Comparison of ENCODE assay signal across 25 cellular contexts in the genomic region with DNA sequence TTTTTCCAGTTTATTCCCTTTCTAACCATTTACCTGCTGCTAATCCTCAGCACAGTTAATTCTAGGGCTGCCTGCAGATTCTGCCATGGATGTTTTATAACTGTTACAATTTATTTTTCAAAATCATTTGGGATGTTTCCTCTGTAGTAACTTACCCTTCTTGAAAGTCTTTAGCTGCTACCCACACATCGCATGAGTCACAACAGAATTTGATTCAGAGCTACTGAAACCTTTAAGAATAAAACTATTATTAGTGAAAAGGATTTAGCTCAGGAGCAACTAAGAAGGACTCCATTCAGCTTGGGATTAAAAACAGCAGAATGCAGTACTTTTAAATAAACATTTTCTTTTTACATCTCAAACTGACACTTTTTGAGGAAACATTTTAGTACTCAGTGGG. TPM values are rescaled to one million over a fixed set of nuclear protein-coding genes. Genes with fewer than 3 reads are reported as not detected.
"Had no signal": no experiment of that assay in that cellular context is flagged by ENCODE, and none has a peak within 500 bp of the region (broad histone marks: within the 10 kb centered on the region; RNA-seq: fewer than 3 reads in every experiment).

No MANE protein-coding gene starts in this region.

- H3K36me3 Mint-ChIP-seq: activated naive CD8-positive, alpha-beta T cell treated with anti-CD3 and anti-CD28 coated beads, Interleukin-2, amount 10 ng/mL, durations not matched to agents 7 days and 5 days had no signal

- H3K4me3 ChIP-seq: adrenal gland had no signal

- H3K4me3 Mint-ChIP-seq: activated B cell treated with CpG ODN at 0.5 μM for 24 hours; activated CD4-positive, alpha-beta memory T cell treated with anti-CD3 and anti-CD28 coated beads, Interleukin-2, amount 10 ng/mL, durations not matched to agents 7 days and 5 days; activated CD4-positive, alpha-beta T cell treated with anti-CD3 and anti-CD28 coated beads, Interleukin-2, amount 10 ng/mL, durations not matched to agents 7 days and 5 days; activated naive CD8-positive, alpha-beta T cell treated with anti-CD3 and anti-CD28 coated beads, Interleukin-2, amount 10 ng/mL, durations not matched to agents 7 days and 5 days had no signal

- H3K27ac ChIP-seq: adrenal gland had no signal

- H3K9me3 ChIP-seq: adrenal gland had no signal

- H3K4me1 Mint-ChIP-seq: activated B cell treated with CpG ODN at 0.5 μM for 24 hours; activated CD4-positive, alpha-beta memory T cell treated with anti-CD3 and anti-CD28 coated beads, Interleukin-2, amount 10 ng/mL, durations not matched to agents 7 days and 5 days; activated CD4-positive, alpha-beta T cell treated with anti-CD3 and anti-CD28 coated beads, Interleukin-2, amount 10 ng/mL, durations not matched to agents 7 days and 5 days; activated naive CD8-positive, alpha-beta T cell treated with anti-CD3 and anti-CD28 coated beads, Interleukin-2, amount 10 ng/mL, durations not matched to agents 7 days and 5 days had no signal

- H3K4me1 ChIP-seq: adrenal gland had no signal

- FAIRE-seq: bronchial epithelial cell, RCC 7860, TTC549 had no signal

- H3K27me3 ChIP-seq: adrenal gland had no signal

- DNase-seq: activated B cell treated with CpG ODN at 0.5 μM for 24 hours; activated CD4-positive, alpha-beta memory T cell treated with anti-CD3 and anti-CD28 coated beads, Interleukin-2, amount 10 ng/mL, durations not matched to agents 7 days and 5 days; activated CD4-positive, alpha-beta T cell treated with anti-CD3 and anti-CD28 coated beads for 1 hour; activated CD4-positive, alpha-beta T cell treated with anti-CD3 and anti-CD28 coated beads, Interleukin-2, amount 10 ng/mL, durations not matched to agents 7 days and 5 days; activated CD8-positive, alpha-beta memory T cell treated with anti-CD3 and anti-CD28 coated beads, Interleukin-2, amount 50 U/mL, for 48 hours; activated naive CD4-positive, alpha-beta T cell treated with anti-CD3 and anti-CD28 coated beads, Interleukin-2, amount 50 U/mL, for 16 hours; activated naive CD8-positive, alpha-beta T cell treated with anti-CD3 and anti-CD28 coated beads, Interleukin-2, amount 10 ng/mL, durations not matched to agents 7 days and 5 days; activated T-cell treated with anti-CD3 and anti-CD28 coated beads, Interleukin-2, amount 50 U/mL, for 1 hour; adrenal gland; anterior cingulate cortex; central memory CD4-positive, alpha-beta T cell; Kasumi-1; NCI-H1105 treated with DMSO at 0.1 percent for 48 hours; NCI-H1436 treated with DMSO at 0.1 percent for 48 hours; NCI-H187; NCI-H2081; NCI-H69; NK-92 treated with Interleukin-12 subunit alpha and Interleukin-12 subunit beta, amount 100 ng/mL, for 24 hours; SHP77; T-helper 2 cell; T1000 had no signal

- H3K27ac Mint-ChIP-seq: activated B cell treated with CpG ODN at 0.5 μM for 24 hours; activated CD4-positive, alpha-beta memory T cell treated with anti-CD3 and anti-CD28 coated beads, Interleukin-2, amount 10 ng/mL, durations not matched to agents 7 days and 5 days; activated CD4-positive, alpha-beta T cell treated with anti-CD3 and anti-CD28 coated beads, Interleukin-2, amount 10 ng/mL, durations not matched to agents 7 days and 5 days; activated naive CD8-positive, alpha-beta T cell treated with anti-CD3 and anti-CD28 coated beads, Interleukin-2, amount 10 ng/mL, durations not matched to agents 7 days and 5 days had no signal

- H3K36me3 ChIP-seq: adrenal gland had no signal

RNA-seq across cellular contexts. Expression of a gene that starts 41.7 kb away (rescaled TPM):
- total RNA-seq: activated B cell treated with CpG ODN at 0.5 μM for 24 hours, bronchial epithelial cell, SK-MEL-5 had no signal
